Comparison of ENCODE assay signal across 1 cellular context in genomic region chr9:34375901-34376595, GRCh38.
TF ChIP-seq lines count a peak whose summit lies in the region.

No MANE protein-coding gene starts in this region.

TF ChIP-seq in endothelial cell of umbilical vein, 7 proteins besides CTCF, POLR2A, EP300 and RAD21:
- TF ChIP-seq FOS (IDR thresholded peaks at IDR 0.05; ENCODE audit: borderline replicate concordance, insufficient read depth, low read length) = no peak
- TF ChIP-seq EZH2 (IDR thresholded peaks at IDR 0.05; ENCODE audit: borderline replicate concordance, low read depth, low read length, severe bottlenecking) = no peak
- no peak for TF ChIP-seq MYC (IDR thresholded peaks at IDR 0.05; ENCODE audit: low read depth, low read length)
- no peak for TF ChIP-seq GATA2 (IDR thresholded peaks at IDR 0.05; ENCODE audit: insufficient read depth, insufficient read length, low read depth, low read length)
- TF ChIP-seq JUN (IDR thresholded peaks at IDR 0.05; ENCODE audit: borderline replicate concordance, insufficient read depth, insufficient read length, low read depth) = no peak
- no peak for TF ChIP-seq MAX (IDR thresholded peaks at IDR 0.05; ENCODE audit: insufficient read depth, insufficient read length)
- TF ChIP-seq POLR2AphosphoS5 (IDR thresholded peaks at IDR 0.05; ENCODE audit: insufficient read depth, low read depth, low read length) = no peak
